In genomic region chr3:152298393-152299242, GRCh38 we compare ENCODE assay signal across 8 cellular contexts. TPM values are rescaled to one million over a fixed set of nuclear protein-coding genes. Genes with fewer than 3 reads are reported as not detected.
DNase-seq lines count a peak whose midpoint lies in the region; ATAC-seq and TF ChIP-seq lines count a peak whose summit lies in the region.

No MANE protein-coding gene starts in this region.

- peak; percentile 91 for DNase-seq in ELR (ENCODE audit: low read depth)
- peak; percentile 76 for DNase-seq in LNCaP clone FGC (ENCODE audit: low read depth)
- peak; percentile 89 for DNase-seq in SK-N-DZ (ENCODE audit: low spot score)
- DNase-seq in astrocyte of the cerebellum (ENCODE audit: low read depth): peak; percentile 90
- peak; percentile 68 to 84 for DNase-seq in hippocampal formation (lab: John Stamatoyannopoulos, UW)
- no peak for DNase-seq in sciatic nerve (ENCODE audit: low spot score)
- no peak for DNase-seq in RKO (ENCODE audit: low spot score)

- intact Hi-C loops in sciatic nerve (cut with DNase I): no loop called here

- in situ Hi-C loops in astrocyte of the cerebellum (cut with HindIII; ENCODE audit: low sequenced_read_pairs): no loop called here

- H3K4me3 ChIP-seq in LNCaP clone FGC (ENCODE audit: low read depth, low read length): peak overlapping the region; percentile 53
- H3K4me3 ChIP-seq in astrocyte of the cerebellum (ENCODE audit: low read depth, low read length): peak overlapping the region; percentile 34

- TF ChIP-seq CTCF in LNCaP clone FGC (IDR thresholded peaks at IDR 0.05; ENCODE audit: control insufficient read depth, extremely low read depth, insufficient read depth) (no peak), astrocyte of the cerebellum (IDR thresholded peaks at IDR 0.05; ENCODE audit: low read depth, low read length, missing control alignments) (no peak)

- ATAC-seq in GM21825 (IDR thresholded peaks at IDR 0.05; ENCODE audit: unreplicated experiment) (peak; percentile 50), sciatic nerve (peak; percentile 89)

RNA-seq across cellular contexts. Expression of gene MBNL1, which starts 29.9 kb away (rescaled TPM):
- polyA plus RNA-seq in SK-N-DZ (2014; cell fraction: cytosol; rRNA removed): 11.7 and 12.0 TPM in 2 replicates
- 20.1 TPM in 2 replicates for polyA plus RNA-seq in SK-N-DZ (2014; cell fraction: nucleus; rRNA removed)
- 215 TPM for total RNA-seq in sciatic nerve

Comparison
In these comparisons a context has a peak if more than half of its experiments do, and no peak if none do; other contexts are left out.
1. DNase-seq: peak in ELR (single experiment), LNCaP clone FGC (single experiment), SK-N-DZ (single experiment), astrocyte of the cerebellum (single experiment) and hippocampal formation (2 of 2); none in sciatic nerve (single experiment) and RKO (single experiment).